Comparison of ENCODE assay signal across 8 cellular contexts in the genomic region with DNA sequence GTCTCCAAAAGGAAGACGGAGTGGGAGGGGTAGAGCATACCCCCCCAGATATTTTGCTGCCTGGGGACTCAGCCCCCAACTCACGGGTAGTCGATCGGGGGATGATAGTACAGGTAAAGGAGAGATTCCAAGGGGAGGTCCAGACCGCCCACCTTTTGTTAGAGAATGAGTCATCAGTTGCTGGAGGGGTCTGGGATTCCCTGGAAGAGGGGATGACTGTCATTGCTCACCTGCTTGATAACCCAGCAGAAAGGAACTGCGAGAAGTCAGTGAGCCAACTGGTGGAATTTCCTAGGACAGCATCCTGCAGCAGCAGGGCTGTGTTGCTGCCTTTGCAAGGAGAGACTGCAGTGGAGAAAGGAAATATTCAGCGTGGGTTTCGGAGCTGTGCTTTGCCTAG.
A peak's percentile ranks its signal among the peaks of the same experiment; 100 is the strongest.
DNase-seq lines count a peak whose midpoint lies in the region; ATAC-seq, FAIRE-seq and TF ChIP-seq lines count a peak whose summit lies in the region.

No MANE protein-coding gene starts in this region.

- H3K27ac ChIP-seq in HEK293 (ENCODE audit: extremely low read depth, low read depth, low read length) (peak overlapping the region; percentile 52), mammary epithelial cell (ENCODE audit: insufficient read depth, low read depth, low read length) (peak overlapping the region; percentile 81), kidney (ENCODE audit: low read depth in 2 of 2, low read length in 2 of 2) (peak overlapping the region in 1 of 2 donors; percentile 28)

- peak overlapping the region; percentile 40 for H2AFZ ChIP-seq in mammary epithelial cell (ENCODE audit: low read depth, low read length)

- TF ChIP-seq CTCF in AG09309 (IDR thresholded peaks at IDR 0.05; ENCODE audit: control insufficient read depth, insufficient read depth, low read depth, low read length, missing control alignments) = no peak
- no peak for TF ChIP-seq CTCF in HEK293 (tag by site-specific recombination; IDR thresholded peaks at IDR 0.05)
- no peak for TF ChIP-seq CTCF in mammary epithelial cell (conservative IDR thresholded peaks at IDR 0.05 in 1 of 2, IDR thresholded peaks at IDR 0.05 in 1 of 2; ENCODE audit: extremely low read depth in 1 of 2, insufficient read depth in 1 of 2, low read depth in 1 of 2, low read length in 2 of 2)
- TF ChIP-seq CTCF in kidney (IDR thresholded peaks at IDR 0.05; ENCODE audit: borderline replicate concordance, extremely low read depth, insufficient read depth) = no peak

- peaks cover 16% of the 10 kb centered on the region for H3K4me1 ChIP-seq in HEK293 (ENCODE audit: control insufficient read depth, insufficient read depth, low read length)
- H3K4me1 ChIP-seq in mammary epithelial cell (ENCODE audit: insufficient read depth, low read length) = peaks cover 30% of the 10 kb centered on the region
- peaks cover 10% of the 10 kb centered on the region for H3K4me1 ChIP-seq in mucosa of stomach (ENCODE audit: control insufficient read depth, insufficient read depth, low read length)
- peaks cover 10% of the 10 kb centered on the region in 2 donors for H3K4me1 ChIP-seq in kidney (ENCODE audit: control insufficient read depth in 1 of 2, insufficient read depth in 1 of 2, low read depth in 1 of 2, low read length in 2 of 2)
- H3K4me1 ChIP-seq in HAP-1 = no peaks in the 10 kb centered on the region

- WGBS in mammary epithelial cell (ENCODE audit: low coverage, missing lambda C conversion rate) = 6% methylated on average over 6 of the region's 8 CpGs

- H3K4me2 ChIP-seq in mammary epithelial cell (ENCODE audit: insufficient read depth, low read depth, low read length) = peak overlapping the region; percentile 81

- H3K27me3 ChIP-seq in mammary epithelial cell (ENCODE audit: insufficient read depth, low read length) (no peaks in the 10 kb centered on the region), mucosa of stomach (ENCODE audit: control insufficient read depth, insufficient read depth, low read length) (no peaks in the 10 kb centered on the region), HAP-1 (ENCODE audit: low read depth) (0 out of 2 replicates have a peak, but pooled peaks cover 4% of the 10 kb centered on the region)

- BruUV-seq in mammary epithelial cell (replicated peaks; lab: Mats Ljungman, UMichigan) = no TSS peak

- CTCF ChIA-PET in HEK293 (lab: Yijun Ruan, JAX) (interaction anchor here (0.7 to 3.9 kb wide), 8 partner anchors 8 to 307 kb away, joined by 3 to 22 read pairs (median 6); no protein-coding TSS in a partner anchor), mammary epithelial cell (lab: Charles Lee; ENCODE audit: low non-redundant PET) (no interaction called here)

- in situ Hi-C loops in mammary epithelial cell (cut with MboI; ENCODE audit: low sequenced_read_pairs in 2 of 2) (loop anchor here (5.0 to 10.0 kb wide), 3 partner anchors 64 to 167 kb away; a partner anchor contains a TSS), HAP-1 (cut with MboI; ENCODE audit: low sequenced_read_pairs) (loop anchor here (25.0 kb wide), 1 partner anchor 268 kb away; no protein-coding TSS in a partner anchor)

- POLR2A ChIA-PET in HEK293 (lab: Yijun Ruan, JAX) = interaction anchor here (0.9 to 1.6 kb wide), 5 partner anchors 9 to 163 kb away, joined by 3 to 7 read pairs (median 4); no protein-coding TSS in a partner anchor

- H3K9ac ChIP-seq in mammary epithelial cell (ENCODE audit: insufficient read depth, low read length) (peak overlapping the region; percentile 83), mucosa of stomach (ENCODE audit: low read length) (peak overlapping the region; percentile 57), kidney (ENCODE audit: low read length in 2 of 2) (peak overlapping the region in 1 of 2 donors; percentile 60)

- intact Hi-C loops in mammary epithelial cell (cut with micrococcal nuclease) (no loop called here), posterior vena cava (cut with DNase I) (no loop called here), kidney (cut with DNase I) (no loop called here)

- DNase-seq in AG09309 (ENCODE audit: low read depth) (no peak), mammary epithelial cell (peak; percentile 73), posterior vena cava (ENCODE audit: low spot score) (no peak), kidney (no peak), HAP-1 (ENCODE audit: low spot score in 2 of 2) (no peak)

- H3K79me2 ChIP-seq in mammary epithelial cell (ENCODE audit: insufficient read depth, low read length) = peaks cover 92% of the 10 kb centered on the region

- no peak for ATAC-seq in GM18867 (IDR thresholded peaks at IDR 0.05; ENCODE audit: unreplicated experiment)

- no peak for FAIRE-seq in kidney (lab: Jason Lieb, UNC)

- H4K20me1 ChIP-seq in mammary epithelial cell (ENCODE audit: insufficient read depth, low read length) = no peaks in the 10 kb centered on the region

- no peaks in the 10 kb centered on the region for H3K36me3 ChIP-seq in HEK293 (ENCODE audit: control insufficient read depth in 2 of 2, insufficient read depth in 1 of 2, low read length in 2 of 2)
- no peaks in the 10 kb centered on the region for H3K36me3 ChIP-seq in mammary epithelial cell (ENCODE audit: insufficient read depth, low read length)
- no peaks in the 10 kb centered on the region for H3K36me3 ChIP-seq in mucosa of stomach (ENCODE audit: control insufficient read depth, insufficient read depth, low read length)
- H3K36me3 ChIP-seq in kidney (ENCODE audit: control insufficient read depth in 1 of 2, insufficient read depth in 2 of 2, low read length in 2 of 2) = no peaks in the 10 kb centered on the region
- H3K36me3 ChIP-seq in HAP-1 (replicated peaks) = no peaks in the 10 kb centered on the region

- dilution Hi-C loops in mammary epithelial cell (cut with HindIII; ENCODE audit: low sequenced_read_pairs) = no loop called here

- H3K4me3 ChIP-seq in AG09309 (ENCODE audit: control insufficient read depth, low read depth, low read length) (peak overlapping the region; percentile 48), HEK293 (ENCODE audit: low read depth, low read length) (peak overlapping the region; percentile 41), mammary epithelial cell (replicated peaks in 1 of 3; ENCODE audit: insufficient read depth in 1 of 3, low read depth in 2 of 3, low read length in 3 of 3) (peak overlapping the region; percentile 6 to 35 (median 18)), mucosa of stomach (ENCODE audit: low read length) (no peak overlapping the region), kidney (ENCODE audit: low read length in 2 of 2) (peak overlapping the region in 1 of 2 donors; percentile 45), HAP-1 (no peak overlapping the region)

- H3K9me3 ChIP-seq in HEK293 (ENCODE audit: control insufficient read depth, insufficient read depth, low read depth, low read length) (no peaks in the 10 kb centered on the region), mammary epithelial cell (replicated peaks; ENCODE audit: insufficient read depth, low read length) (no peaks in the 10 kb centered on the region), mucosa of stomach (ENCODE audit: control insufficient read depth, low read length) (no peaks in the 10 kb centered on the region), kidney (ENCODE audit: control insufficient read depth in 1 of 2, low read length in 2 of 2) (no peaks in the 10 kb centered on the region), HAP-1 (no peaks in the 10 kb centered on the region)

TF ChIP-seq in HEK293, 187 proteins besides CTCF, POLR2A, EP300 and RAD21 (continues in another document):
- TF ChIP-seq ZNF121 (tag by site-specific recombination; IDR thresholded peaks at IDR 0.05) (no peak), EGR2 (tag by site-specific recombination; IDR thresholded peaks at IDR 0.05; ENCODE audit: low read depth) (0 out of 2 replicates have a peak, but pooled peaks have one; percentile 20), ZNF514 (tag by site-specific recombination; IDR thresholded peaks at IDR 0.05) (no peak)
- TF ChIP-seq, protein P1, sequence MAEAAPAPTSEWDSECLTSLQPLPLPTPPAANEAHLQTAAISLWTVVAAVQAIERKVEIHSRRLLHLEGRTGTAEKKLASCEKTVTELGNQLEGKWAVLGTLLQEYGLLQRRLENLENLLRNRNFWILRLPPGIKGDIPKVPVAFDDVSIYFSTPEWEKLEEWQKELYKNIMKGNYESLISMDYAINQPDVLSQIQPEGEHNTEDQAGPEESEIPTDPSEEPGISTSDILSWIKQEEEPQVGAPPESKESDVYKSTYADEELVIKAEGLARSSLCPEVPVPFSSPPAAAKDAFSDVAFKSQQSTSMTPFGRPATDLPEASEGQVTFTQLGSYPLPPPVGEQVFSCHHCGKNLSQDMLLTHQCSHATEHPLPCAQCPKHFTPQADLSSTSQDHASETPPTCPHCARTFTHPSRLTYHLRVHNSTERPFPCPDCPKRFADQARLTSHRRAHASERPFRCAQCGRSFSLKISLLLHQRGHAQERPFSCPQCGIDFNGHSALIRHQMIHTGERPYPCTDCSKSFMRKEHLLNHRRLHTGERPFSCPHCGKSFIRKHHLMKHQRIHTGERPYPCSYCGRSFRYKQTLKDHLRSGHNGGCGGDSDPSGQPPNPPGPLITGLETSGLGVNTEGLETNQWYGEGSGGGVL (tag by site-specific recombination; IDR thresholded peaks at IDR 0.05) = peak; percentile 26; the same call in 1 of the 2 replicates

Comparison
In these comparisons a context has a peak if more than half of its experiments do, and no peak if none do; other contexts are left out.
1. H3K4me3 ChIP-seq: peak in AG09309 (single experiment), HEK293 (single experiment) and mammary epithelial cell (3 of 3); none in mucosa of stomach (single experiment) and HAP-1 (single experiment).